In genomic region chr18:60984496-60984895, GRCh38 we compare ENCODE assay signal across 20 cellular contexts.
DNase-seq lines count a peak whose midpoint lies in the region; ATAC-seq and TF ChIP-seq lines count a peak whose summit lies in the region.
"Had no signal": no experiment of that assay in that cellular context is flagged by ENCODE, and none has a peak within 500 bp of the region (broad histone marks: within the 10 kb centered on the region; RNA-seq: fewer than 3 reads in every experiment).

No MANE protein-coding gene starts in this region.

- 61 to 68% methylated on average over 4 of the region's 4 CpGs for WGBS in tibial nerve, 2 donors
- 82 to 89% methylated on average over 4 of the region's 4 CpGs for WGBS in aorta, 2 donors

- H3K36me3 ChIP-seq in tibial nerve, result no peaks in the 10 kb centered on the region
- H3K36me3 ChIP-seq in aorta (ENCODE audit: control insufficient read depth in 1 of 2, insufficient read depth in 2 of 2, low read length in 1 of 2), result no peaks in the 10 kb centered on the region
- H3K36me3 ChIP-seq: MG63, thyroid gland had no signal

- ATAC-seq in aorta (ENCODE audit: low FRiP score), result no peak
- ATAC-seq in HG03095 (IDR thresholded peaks at IDR 0.05; ENCODE audit: unreplicated experiment), result no peak
- ATAC-seq: Right ventricle myocardium inferior had no signal

- H3K4me3 ChIP-seq in astrocyte of the spinal cord (ENCODE audit: low read depth, low read length) (no peak overlapping the region), tibial nerve (no peak overlapping the region), aorta (ENCODE audit: low read length in 2 of 2) (no peak overlapping the region)
- H3K4me3 ChIP-seq: lung, MG63, thyroid gland had no signal

- no peak for TF ChIP-seq POLR2A in tibial nerve (IDR thresholded peaks at IDR 0.05)

- in situ Hi-C loops in astrocyte of the spinal cord (cut with HindIII; ENCODE audit: low sequenced_read_pairs), result no loop called here

- TF ChIP-seq CTCF in astrocyte of the spinal cord (IDR thresholded peaks at IDR 0.05; ENCODE audit: low read depth, low read length), result no peak
- no peak for TF ChIP-seq CTCF in tibial nerve (IDR thresholded peaks at IDR 0.05)

- intact Hi-C loops in aorta (cut with DNase I), result no loop called here

- H3K27me3 ChIP-seq in tibial nerve (no peaks in the 10 kb centered on the region), aorta (ENCODE audit: control insufficient read depth in 1 of 2, insufficient read depth in 2 of 2, low read length in 1 of 2) (no peaks in the 10 kb centered on the region)
- H3K27me3 ChIP-seq: MG63, thyroid gland had no signal

- H3K9me3 ChIP-seq in tibial nerve, result no peaks in the 10 kb centered on the region
- no peaks in the 10 kb centered on the region for H3K9me3 ChIP-seq in aorta (ENCODE audit: control insufficient read depth, low read length)
- H3K9me3 ChIP-seq: MG63, thyroid gland had no signal

- no peak for TF ChIP-seq EP300 in tibial nerve (IDR thresholded peaks at IDR 0.05)

- H3K27ac ChIP-seq in tibial nerve (no peak overlapping the region), aorta (ENCODE audit: low read depth in 1 of 2, low read length in 2 of 2) (no peak overlapping the region)
- H3K27ac ChIP-seq: parathyroid adenoma, thyroid gland had no signal

- peaks cover 0 to 5% (median 0%) of the 10 kb centered on the region in 4 donors for H3K4me1 ChIP-seq in tibial nerve
- H3K4me1 ChIP-seq in aorta (ENCODE audit: control insufficient read depth in 1 of 2, insufficient read depth in 2 of 2, low read length in 2 of 2), result peaks cover 0 to 11% of the 10 kb centered on the region in 2 donors
- H3K4me1 ChIP-seq: parathyroid adenoma, thyroid gland had no signal

- DNase-seq in A172 (ENCODE audit: low spot score), result peak; percentile 82
- peak; percentile 56 for DNase-seq in HS-5 (ENCODE audit: low read depth)
- peak; percentile 93 for DNase-seq in astrocyte of the spinal cord (ENCODE audit: low read depth, low spot score)
- peak; percentile 77 for DNase-seq in glomerular visceral epithelial cell (ENCODE audit: extremely low spot score)
- no peak for DNase-seq in tibial nerve (ENCODE audit: low spot score in 2 of 2)
- no peak for DNase-seq in aorta
- no peak for DNase-seq in activated naive CD4-positive, alpha-beta T cell (lab: John Stamatoyannopoulos, UW)
- DNase-seq: 8988T; CD8-positive, alpha-beta memory T cell; EL; endodermal cell; MG63; naive B cell; NCI-H1694; T-helper 2 cell; thyroid gland had no signal

Comparison
In these comparisons a context has a peak if more than half of its experiments do, and no peak if none do; other contexts are left out.
1. DNase-seq: peak in A172 (single experiment), HS-5 (single experiment), astrocyte of the spinal cord (single experiment) and glomerular visceral epithelial cell (single experiment); none in tibial nerve (0 of 2), aorta (0 of 2) and activated naive CD4-positive, alpha-beta T cell (0 of 4).